24 cellular contexts compared by ENCODE assay signal in the genomic region with DNA sequence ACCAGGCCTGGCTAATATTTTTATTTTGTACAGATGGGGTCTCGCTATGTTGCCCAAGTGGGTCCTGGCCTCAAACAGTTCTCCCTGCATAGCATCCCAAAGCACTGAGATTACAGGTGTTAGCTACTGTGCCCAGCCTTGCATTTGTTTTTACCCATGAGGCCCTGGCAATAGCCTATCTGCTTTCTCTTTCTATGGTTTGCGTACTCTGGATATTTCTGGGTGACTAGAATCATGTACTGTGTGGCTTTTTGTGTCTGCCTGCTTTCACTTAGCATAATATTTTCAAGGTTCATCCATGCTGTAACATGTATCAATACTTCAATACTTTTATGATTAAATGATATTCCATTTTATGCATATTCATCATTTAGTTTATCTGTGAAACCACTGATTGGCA.
A peak's percentile ranks its signal among the peaks of the same experiment; 100 is the strongest.
DNase-seq lines count a peak whose midpoint lies in the region; ATAC-seq and FAIRE-seq lines count a peak whose summit lies in the region.
"Had no signal": no experiment of that assay in that cellular context is flagged by ENCODE, and none has a peak within 500 bp of the region (broad histone marks: within the 10 kb centered on the region; RNA-seq: fewer than 3 reads in every experiment).

No MANE protein-coding gene starts in this region.

- no peaks in the 10 kb centered on the region for H3K4me1 ChIP-seq in SJCRH30
- H3K4me1 ChIP-seq: tibial nerve had no signal

- H3K9me3 Mint-ChIP-seq in effector memory CD8-positive, alpha-beta T cell: no peaks in the 10 kb centered on the region
- H3K9me3 Mint-ChIP-seq in activated CD4-positive, alpha-beta T cell treated with anti-CD3 and anti-CD28 coated beads for 36 hours (ENCODE audit: low read depth): peaks cover 8% of the 10 kb centered on the region
- H3K9me3 Mint-ChIP-seq: endodermal cell had no signal

- CTCF ChIA-PET in activated CD4-positive, alpha-beta T cell treated with anti-CD3 and anti-CD28 coated beads for 36 hours (lab: Charles Lee): no interaction called here

- H3K4me3 Mint-ChIP-seq in effector memory CD8-positive, alpha-beta T cell: peak overlapping the region in 1 of 2 donors; percentile 57
- no peak overlapping the region for H3K4me3 Mint-ChIP-seq in activated CD4-positive, alpha-beta T cell treated with anti-CD3 and anti-CD28 coated beads for 36 hours
- H3K4me3 Mint-ChIP-seq: endodermal cell; naive thymus-derived CD8-positive, alpha-beta T cell; stimulated activated naive B cell treated with anti-CD40 and anti-IgM and Interleukin-4, amounts not matched to agents 10 μg/mL and 1 μg/mL and 100 μg/mL, for 72 hours had no signal

- H3K4me1 Mint-ChIP-seq in effector memory CD8-positive, alpha-beta T cell (ENCODE audit: low read depth in 2 of 2): peaks cover 6 to 24% of the 10 kb centered on the region in 2 donors
- no peaks in the 10 kb centered on the region for H3K4me1 Mint-ChIP-seq in activated CD4-positive, alpha-beta T cell treated with anti-CD3 and anti-CD28 coated beads for 36 hours
- H3K4me1 Mint-ChIP-seq: naive thymus-derived CD8-positive, alpha-beta T cell; stimulated activated naive B cell treated with anti-CD40 and anti-IgM and Interleukin-4, amounts not matched to agents 10 μg/mL and 1 μg/mL and 100 μg/mL, for 72 hours had no signal

- H3K36me3 ChIP-seq in SJCRH30: no peaks in the 10 kb centered on the region
- H3K36me3 ChIP-seq: tibial nerve had no signal

- no peak overlapping the region for H3K27ac ChIP-seq in SJCRH30
- H3K27ac ChIP-seq: PC-9, tibial nerve had no signal

- peak overlapping the region; percentile 26 to 81 for H3K27ac Mint-ChIP-seq in effector memory CD8-positive, alpha-beta T cell
- no peak overlapping the region for H3K27ac Mint-ChIP-seq in activated CD4-positive, alpha-beta T cell treated with anti-CD3 and anti-CD28 coated beads for 36 hours
- H3K27ac Mint-ChIP-seq: endodermal cell; stimulated activated naive B cell treated with anti-CD40 and anti-IgM and Interleukin-4, amounts not matched to agents 10 μg/mL and 1 μg/mL and 100 μg/mL, for 72 hours had no signal

- intact Hi-C loops in activated CD4-positive, alpha-beta T cell treated with anti-CD3 and anti-CD28 coated beads for 36 hours (cut with DNase I, micrococcal nuclease): no loop called here

- POLR2A ChIA-PET in activated CD4-positive, alpha-beta T cell treated with anti-CD3 and anti-CD28 coated beads for 36 hours (lab: Charles Lee): no interaction called here

- no peak for DNase-seq in effector memory CD8-positive, alpha-beta T cell
- DNase-seq in SJCRH30: no peak
- no peak for DNase-seq in activated naive CD4-positive, alpha-beta T cell treated with anti-CD3 and anti-CD28 coated beads, Interleukin-2, amount 50 U/mL, for 16 hours
- no peak for DNase-seq in activated CD4-positive, alpha-beta T cell treated with anti-CD3 and anti-CD28 coated beads for 36 hours
- DNase-seq in RCC 7860 (ENCODE audit: low spot score): no peak
- DNase-seq: activated CD8-positive, alpha-beta memory T cell treated with anti-CD3 and anti-CD28 coated beads, Interleukin-2, amount 50 U/mL, for 48 hours; activated naive CD4-positive, alpha-beta T cell; aorta; Calu3; cerebellar nuclear complex; endodermal cell; KG1; mammary epithelial cell; NCI-H1048; NCI-H2107; NCI-H69; PC-9; stimulated activated naive B cell treated with anti-CD40 and anti-IgM and Interleukin-4, amounts not matched to agents 10 μg/mL and 1 μg/mL and 100 μg/mL, for 72 hours had no signal

- FAIRE-seq in RCC 7860 (lab: Jason Lieb, UNC): no peak
- FAIRE-seq: islet of Langerhans had no signal

- peak; percentile 55 for ATAC-seq in GM19035 (IDR thresholded peaks at IDR 0.05; ENCODE audit: unreplicated experiment)
- ATAC-seq in HG02610 (IDR thresholded peaks at IDR 0.05; ENCODE audit: unreplicated experiment): peak; percentile 79
- peak; percentile 85 for ATAC-seq in HG03196 (IDR thresholded peaks at IDR 0.05; ENCODE audit: unreplicated experiment)
- peak; percentile 51 for ATAC-seq in effector memory CD8-positive, alpha-beta T cell (replicated peaks)
- no peak for ATAC-seq in activated CD4-positive, alpha-beta T cell treated with anti-CD3 and anti-CD28 coated beads for 36 hours
- ATAC-seq: naive thymus-derived CD8-positive, alpha-beta T cell; stimulated activated naive B cell treated with anti-CD40 and anti-IgM and Interleukin-4, amounts not matched to agents 10 μg/mL and 1 μg/mL and 100 μg/mL, for 72 hours had no signal

- H3K9me3 ChIP-seq in SJCRH30 (replicated peaks): no peaks in the 10 kb centered on the region
- H3K9me3 ChIP-seq: tibial nerve had no signal

- no peak overlapping the region for H3K4me3 ChIP-seq in SJCRH30
- H3K4me3 ChIP-seq: PC-9, tibial nerve had no signal

- no peaks in the 10 kb centered on the region for H3K27me3 ChIP-seq in SJCRH30
- H3K27me3 ChIP-seq: tibial nerve had no signal

- no peaks in the 10 kb centered on the region for H3K36me3 Mint-ChIP-seq in effector memory CD8-positive, alpha-beta T cell (ENCODE audit: insufficient read depth)
- H3K36me3 Mint-ChIP-seq in activated CD4-positive, alpha-beta T cell treated with anti-CD3 and anti-CD28 coated beads for 36 hours (ENCODE audit: low read depth): no peaks in the 10 kb centered on the region
- H3K36me3 Mint-ChIP-seq: naive thymus-derived CD8-positive, alpha-beta T cell; stimulated activated naive B cell treated with anti-CD40 and anti-IgM and Interleukin-4, amounts not matched to agents 10 μg/mL and 1 μg/mL and 100 μg/mL, for 72 hours had no signal

- no peaks in the 10 kb centered on the region for H3K27me3 Mint-ChIP-seq in effector memory CD8-positive, alpha-beta T cell
- H3K27me3 Mint-ChIP-seq in activated CD4-positive, alpha-beta T cell treated with anti-CD3 and anti-CD28 coated beads for 36 hours: no peaks in the 10 kb centered on the region
- H3K27me3 Mint-ChIP-seq: naive thymus-derived CD8-positive, alpha-beta T cell; stimulated activated naive B cell treated with anti-CD40 and anti-IgM and Interleukin-4, amounts not matched to agents 10 μg/mL and 1 μg/mL and 100 μg/mL, for 72 hours had no signal
